ENCODE assay signal across 24 cellular contexts in genomic region chr1:58248067-58248466, GRCh38.
"Had no signal": no experiment of that assay in that cellular context is flagged by ENCODE, and none has a peak within 500 bp of the region (broad histone marks: within the 10 kb centered on the region; RNA-seq: fewer than 3 reads in every experiment).

No MANE protein-coding gene starts in this region.

- H3K27ac ChIP-seq: breast epithelium, colonic mucosa, heart right ventricle, testis, vagina had no signal

- H3K4me1 Mint-ChIP-seq: central memory CD8-positive, alpha-beta T cell had no signal

- H3K4me3 Mint-ChIP-seq: activated naive CD8-positive, alpha-beta T cell treated with anti-CD3 and anti-CD28 coated beads for 36 hours; activated T-cell treated with anti-CD3 and anti-CD28 coated beads, Interleukin-2, amount 50 U/mL, for 4 hours had no signal

- H3K27ac Mint-ChIP-seq: activated naive CD8-positive, alpha-beta T cell treated with anti-CD3 and anti-CD28 coated beads for 36 hours; immature natural killer cell; mesothelial cell of epicardium; naive thymus-derived CD8-positive, alpha-beta T cell had no signal

- H3K36me3 ChIP-seq: breast epithelium, colonic mucosa, heart right ventricle, vagina had no signal

- H3K9me3 ChIP-seq: breast epithelium, colonic mucosa, heart right ventricle, testis, vagina had no signal

- H3K9me3 Mint-ChIP-seq: activated naive CD8-positive, alpha-beta T cell treated with anti-CD3 and anti-CD28 coated beads for 36 hours; activated T-cell treated with anti-CD3 and anti-CD28 coated beads, Interleukin-2, amount 50 U/mL, for 4 hours; central memory CD8-positive, alpha-beta T cell; immature natural killer cell; mesothelial cell of epicardium; naive thymus-derived CD8-positive, alpha-beta T cell had no signal

- DNase-seq: activated CD8-positive, alpha-beta memory T cell treated with anti-CD3 and anti-CD28 coated beads for 24 hours; activated CD8-positive, alpha-beta memory T cell treated with anti-CD3 and anti-CD28 coated beads, Interleukin-2, amount 50 U/mL, for 4 hours; activated naive CD4-positive, alpha-beta T cell treated with Interleukin-2 at 50 U/mL for 16 hours; activated naive CD8-positive, alpha-beta T cell treated with anti-CD3 and anti-CD28 coated beads for 36 hours; activated T-cell treated with anti-CD3 and anti-CD28 coated beads, Interleukin-2, amount 50 U/mL, for 4 hours; colonic mucosa; erythroblast; foreskin fibroblast; heart right ventricle; immature natural killer cell; kidney glomerular epithelial cell; left ventricle myocardium superior; mammary epithelial cell; naive thymus-derived CD8-positive, alpha-beta T cell; stimulated activated CD4-positive, alpha-beta T cell treated with anti-CD3 and anti-CD28 coated beads, Interleukin-2, amount 100 ng/mL, for 48 hours; stimulated activated naive CD4-positive, alpha-beta T cell; T-helper 1 cell; T-helper 9 cell; testis; trophoblast cell had no signal

- ATAC-seq: activated T-cell treated with anti-CD3 and anti-CD28 coated beads, Interleukin-2, amount 50 U/mL, for 4 hours; heart right ventricle; left ventricle myocardium superior; naive thymus-derived CD8-positive, alpha-beta T cell had no signal

- H3K4me3 ChIP-seq: breast epithelium, colonic mucosa had no signal

- H3K36me3 Mint-ChIP-seq: activated naive CD8-positive, alpha-beta T cell treated with anti-CD3 and anti-CD28 coated beads for 36 hours; mesothelial cell of epicardium had no signal

- H3K4me1 ChIP-seq: colonic mucosa had no signal

- H3K27me3 ChIP-seq: testis, vagina had no signal
